Comparison of ENCODE assay signal across 8 cellular contexts in genomic region chr16:70800798-70801480, GRCh38. TPM values are rescaled to one million over a fixed set of nuclear protein-coding genes. Genes with fewer than 3 reads are reported as not detected.
DNase-seq lines count a peak whose midpoint lies in the region; ATAC-seq and TF ChIP-seq lines count a peak whose summit lies in the region.

TSS of gene VAC14 (minus strand) at chr16:70801158. CDS start at chr16:70800900, 258 bp downstream.

- no peaks in the 10 kb centered on the region for H3K36me3 ChIP-seq in mucosa of descending colon (ENCODE audit: low read depth)

- H3K27ac ChIP-seq in epithelial cell of prostate: peak within 1 kb of the TSS; percentile 51

- H3K9me3 ChIP-seq in mucosa of descending colon: peaks cover 7% of the 10 kb centered on the region

- TF ChIP-seq CTCF in mucosa of descending colon (IDR thresholded peaks at IDR 0.05): no peak

- peak; percentile 78 for DNase-seq in DMS 273 treated with DMSO at 0.1 percent for 48 hours (lab: John Stamatoyannopoulos, UW)
- peak; percentile 94 for DNase-seq in OCI-M1 (lab: John Stamatoyannopoulos, UW)
- DNase-seq in activated T-cell treated with anti-CD3 and anti-CD28 coated beads for 24 hours (ENCODE audit: low read depth): peak; percentile 96
- DNase-seq in epithelial cell of prostate (ENCODE audit: low read depth, low spot score): peak; percentile 69
- peak; percentile 97 to 99 (median 99) for DNase-seq in mucosa of descending colon
- DNase-seq in stimulated activated CD8-positive, alpha-beta memory T cell treated with anti-CD3 and anti-CD28 coated beads, Interleukin-4, amount 100 ng/mL, for 24 hours (ENCODE audit: low read depth): peak; percentile 92

- ATAC-seq in GM21529 (IDR thresholded peaks at IDR 0.05; ENCODE audit: unreplicated experiment) (peak; percentile 96), mucosa of descending colon (peak; percentile 100)

- peak within 1 kb of the TSS; percentile 94 to 97 (median 96) for H3K4me3 Mint-ChIP-seq in IgD-negative memory B cell

- H3K9me3 Mint-ChIP-seq in IgD-negative memory B cell: peaks cover 0 to 6% (median 3%) of the 10 kb centered on the region in 3 donors

- H3K4me3 ChIP-seq in mucosa of descending colon: peak within 1 kb of the TSS; percentile 75

- peaks cover 7% of the 10 kb centered on the region for H3K36me3 Mint-ChIP-seq in IgD-negative memory B cell

- H3K4me1 ChIP-seq in mucosa of descending colon (ENCODE audit: low read depth): peaks cover 10% of the 10 kb centered on the region

- H3K27me3 Mint-ChIP-seq in IgD-negative memory B cell: no peaks in the 10 kb centered on the region

- intact Hi-C loops in mucosa of descending colon (cut with DNase I, micrococcal nuclease): no loop called here

- peaks cover 17 to 24% (median 19%) of the 10 kb centered on the region in 3 donors for H3K4me1 Mint-ChIP-seq in IgD-negative memory B cell

- H3K27ac Mint-ChIP-seq in IgD-negative memory B cell: peak within 1 kb of the TSS; percentile 79 to 95 (median 91)

RNA-seq across cellular contexts. Expression of gene VAC14, which starts in this region (rescaled TPM):
- polyA plus RNA-seq in IgD-negative memory B cell: 48.5 TPM
- 10 to 100 TPM; 32.3 to 35.1 (median 32.8) TPM for total RNA-seq in mucosa of descending colon

Comparison
In these comparisons a context has a peak if more than half of its experiments do, and no peak if none do; other contexts are left out.
1. Peak in every context shown above with its lines: DNase-seq, ATAC-seq, H3K4me3 ChIP-seq and H3K27ac ChIP-seq.